ENCODE assay signal across 7 cellular contexts in genomic region chr16:48354385-48354784, GRCh38. TPM values are rescaled to one million over a fixed set of nuclear protein-coding genes. Genes with fewer than 3 reads are reported as not detected.
DNase-seq lines count a peak whose midpoint lies in the region; FAIRE-seq and TF ChIP-seq lines count a peak whose summit lies in the region.
"Not testable (repeated sequence)": the region's sequence is repeated elsewhere in the genome, so short reads cannot be mapped to it uniquely, and the experiment has no call there.

No MANE protein-coding gene starts in this region.

- peaks cover 12% of the 10 kb centered on the region for H3K79me2 ChIP-seq in endothelial cell of umbilical vein (ENCODE audit: control insufficient read depth, insufficient read depth, low read length)

- FAIRE-seq in endothelial cell of umbilical vein (lab: Jason Lieb, UNC): not testable (repeated sequence)

- H3K36me3 Mint-ChIP-seq in T-helper 2 cell treated with Interferon-gamma antibody and Interleukin-4, amounts not matched to agents 5 μg/mL and 100 μg/mL, for 36 hours (ENCODE audit: low read depth): peaks cover 31% of the 10 kb centered on the region
- peaks cover 46% of the 10 kb centered on the region for H3K36me3 Mint-ChIP-seq in activated CD4-positive, alpha-beta memory T cell treated with anti-CD3 and anti-CD28 coated beads, Interleukin-2, amount 10 ng/mL, durations not matched to agents 7 days and 5 days (ENCODE audit: low read depth)
- H3K36me3 Mint-ChIP-seq in activated T-helper 1 cell treated with anti-CD3 and anti-CD28 coated beads, Interleukin-12 subunit alpha, Interleukin-12 subunit beta, Interleukin-2, Interleukin-4 antibody, amounts not matched to agents 30 ng/mL and 10 ng/mL and 1 ng/mL, durations not matched to agents 14 hours and 24 hours and 36 hours (ENCODE audit: low read depth): peaks cover 40% of the 10 kb centered on the region
- peaks cover 36% of the 10 kb centered on the region for H3K36me3 Mint-ChIP-seq in activated naive CD8-positive, alpha-beta T cell treated with anti-CD3 and anti-CD28 coated beads for 36 hours
- peaks cover 21% of the 10 kb centered on the region for H3K36me3 Mint-ChIP-seq in progenitor cell of endocrine pancreas (ENCODE audit: insufficient read depth)
- H3K36me3 Mint-ChIP-seq in stimulated activated naive CD8-positive, alpha-beta T cell treated with anti-CD3 and anti-CD28 coated beads, Interleukin-15, Interleukin-2, amounts not matched to agents 100 ng/mL and 50 ng/mL, for 24 hours (ENCODE audit: low read depth): peaks cover 64% of the 10 kb centered on the region

- POLR2A ChIA-PET in activated CD4-positive, alpha-beta memory T cell treated with anti-CD3 and anti-CD28 coated beads, Interleukin-2, amount 10 ng/mL, durations not matched to agents 7 days and 5 days (lab: Charles Lee): interaction anchor here (0.6 to 3.2 kb wide), 4 partner anchors 11 to 278 kb away, joined by 3 to 21 read pairs (median 6); no protein-coding TSS in a partner anchor
- POLR2A ChIA-PET in endothelial cell of umbilical vein (lab: Charles Lee): interaction anchor here (0.8 kb wide), 1 partner anchor 276 kb away, joined by 10 read pairs; no protein-coding TSS in a partner anchor

- not testable (repeated sequence) for H3K9me3 Mint-ChIP-seq in T-helper 2 cell treated with Interferon-gamma antibody and Interleukin-4, amounts not matched to agents 5 μg/mL and 100 μg/mL, for 36 hours; activated CD4-positive, alpha-beta memory T cell treated with anti-CD3 and anti-CD28 coated beads, Interleukin-2, amount 10 ng/mL, durations not matched to agents 7 days and 5 days; activated T-helper 1 cell treated with anti-CD3 and anti-CD28 coated beads, Interleukin-12 subunit alpha, Interleukin-12 subunit beta, Interleukin-2, Interleukin-4 antibody, amounts not matched to agents 30 ng/mL and 10 ng/mL and 1 ng/mL, durations not matched to agents 14 hours and 24 hours and 36 hours; activated naive CD8-positive, alpha-beta T cell treated with anti-CD3 and anti-CD28 coated beads for 36 hours; progenitor cell of endocrine pancreas (ENCODE audit: low read depth); stimulated activated naive CD8-positive, alpha-beta T cell treated with anti-CD3 and anti-CD28 coated beads, Interleukin-15, Interleukin-2, amounts not matched to agents 100 ng/mL and 50 ng/mL, for 24 hours

- H3K4me3 ChIP-seq in endothelial cell of umbilical vein (replicated peaks in 1 of 3; ENCODE audit: insufficient read depth in 1 of 3, low read depth in 1 of 3, low read length in 3 of 3): not testable (repeated sequence)

- not testable (repeated sequence) for H3K9me1 ChIP-seq in endothelial cell of umbilical vein (replicated peaks; ENCODE audit: control insufficient read depth, extremely low read depth, insufficient read depth, low read length)

- CTCF ChIA-PET in activated CD4-positive, alpha-beta memory T cell treated with anti-CD3 and anti-CD28 coated beads, Interleukin-2, amount 10 ng/mL, durations not matched to agents 7 days and 5 days (lab: Charles Lee): interaction anchor here (0.6 to 11.1 kb wide), 18 partner anchors 11 to 278 kb away, joined by 3 to 116 read pairs (median 4); no protein-coding TSS in a partner anchor
- CTCF ChIA-PET in endothelial cell of umbilical vein (lab: Charles Lee): interaction anchor here (0.7 to 7.8 kb wide), 12 partner anchors 10 to 275 kb away, joined by 3 to 131 read pairs (median 6); partner anchors contain the start of gene N4BP1

- dilution Hi-C loops in endothelial cell of umbilical vein (cut with MboI; ENCODE audit: extremely low pct_ligation_motif_present, low sequenced_read_pairs): not testable (repeated sequence)

- not testable (repeated sequence) for H3K27me3 ChIP-seq in endothelial cell of umbilical vein (ENCODE audit: control insufficient read depth in 2 of 2, insufficient read depth in 2 of 2, low read length in 2 of 2)

- not testable (repeated sequence) for H3K4me2 ChIP-seq in endothelial cell of umbilical vein (ENCODE audit: insufficient read depth, low read length)

- not testable (repeated sequence) for H3K4me1 ChIP-seq in endothelial cell of umbilical vein (ENCODE audit: control insufficient read depth, extremely low read depth, insufficient read depth, low read length)

- TSS peak; percentile 5 for BruUV-seq in endothelial cell of umbilical vein (replicated peaks; lab: Mats Ljungman, UMichigan)

- not testable (repeated sequence) for H3K36me3 ChIP-seq in endothelial cell of umbilical vein (ENCODE audit: control insufficient read depth in 2 of 2, extremely low read depth in 1 of 2, insufficient read depth in 2 of 2, low read length in 2 of 2)

- not testable (repeated sequence) for H3K9ac ChIP-seq in endothelial cell of umbilical vein (replicated peaks; ENCODE audit: extremely low read depth, insufficient read depth, low read length)

- not testable (repeated sequence) for H3K9me3 ChIP-seq in endothelial cell of umbilical vein (replicated peaks; ENCODE audit: control insufficient read depth, insufficient read depth, low read length)

- DNase-seq in T-helper 2 cell treated with Interferon-gamma antibody and Interleukin-4, amounts not matched to agents 5 μg/mL and 100 μg/mL, for 36 hours (ENCODE audit: low spot score): peak; percentile 13
- DNase-seq in activated CD4-positive, alpha-beta memory T cell treated with anti-CD3 and anti-CD28 coated beads, Interleukin-2, amount 10 ng/mL, durations not matched to agents 7 days and 5 days; activated T-helper 1 cell treated with anti-CD3 and anti-CD28 coated beads, Interleukin-12 subunit alpha, Interleukin-12 subunit beta, Interleukin-2, Interleukin-4 antibody, amounts not matched to agents 30 ng/mL and 10 ng/mL and 1 ng/mL, durations not matched to agents 14 hours and 24 hours and 36 hours (ENCODE audit: low spot score); endothelial cell of umbilical vein (ENCODE audit: low read depth, low spot score); progenitor cell of endocrine pancreas (ENCODE audit: low spot score, unreplicated experiment): not testable (repeated sequence)
- peak; percentile 18 for DNase-seq in activated naive CD8-positive, alpha-beta T cell treated with anti-CD3 and anti-CD28 coated beads for 36 hours

- H4K20me1 ChIP-seq in endothelial cell of umbilical vein (replicated peaks; ENCODE audit: control insufficient read depth, extremely low read depth, insufficient read depth, low read length): not testable (repeated sequence)

- not testable (repeated sequence) for TF ChIP-seq POLR2A in endothelial cell of umbilical vein (IDR thresholded peaks at IDR 0.05; ENCODE audit: low read depth, low read length)

- H3K27ac ChIP-seq in endothelial cell of umbilical vein (ENCODE audit: insufficient read depth, low read depth, low read length): not testable (repeated sequence)

- not testable (repeated sequence) for TF ChIP-seq CTCF in endothelial cell of umbilical vein (IDR thresholded peaks at IDR 0.05; ENCODE audit: extremely low read depth in 1 of 2, insufficient read depth in 1 of 2, low read depth in 1 of 2, low read length in 2 of 2); progenitor cell of endocrine pancreas (IDR thresholded peaks at IDR 0.05; ENCODE audit: unreplicated experiment)

- intact Hi-C loops in activated T-helper 1 cell treated with anti-CD3 and anti-CD28 coated beads, Interleukin-12 subunit alpha, Interleukin-12 subunit beta, Interleukin-2, Interleukin-4 antibody, amounts not matched to agents 30 ng/mL and 10 ng/mL and 1 ng/mL, durations not matched to agents 14 hours and 24 hours and 36 hours (cut with micrococcal nuclease): loop anchor here (1.0 to 5.0 kb wide), 3 partner anchors 33 to 203 kb away; partner anchors contain the start of gene SIAH1
- intact Hi-C loops in endothelial cell of umbilical vein (cut with micrococcal nuclease): not testable (repeated sequence)

- not testable (repeated sequence) for H3K27me3 Mint-ChIP-seq in T-helper 2 cell treated with Interferon-gamma antibody and Interleukin-4, amounts not matched to agents 5 μg/mL and 100 μg/mL, for 36 hours (ENCODE audit: low read depth); activated CD4-positive, alpha-beta memory T cell treated with anti-CD3 and anti-CD28 coated beads, Interleukin-2, amount 10 ng/mL, durations not matched to agents 7 days and 5 days; activated T-helper 1 cell treated with anti-CD3 and anti-CD28 coated beads, Interleukin-12 subunit alpha, Interleukin-12 subunit beta, Interleukin-2, Interleukin-4 antibody, amounts not matched to agents 30 ng/mL and 10 ng/mL and 1 ng/mL, durations not matched to agents 14 hours and 24 hours and 36 hours (ENCODE audit: insufficient read depth); activated naive CD8-positive, alpha-beta T cell treated with anti-CD3 and anti-CD28 coated beads for 36 hours; progenitor cell of endocrine pancreas; stimulated activated naive CD8-positive, alpha-beta T cell treated with anti-CD3 and anti-CD28 coated beads, Interleukin-15, Interleukin-2, amounts not matched to agents 100 ng/mL and 50 ng/mL, for 24 hours

- H3K27ac Mint-ChIP-seq in T-helper 2 cell treated with Interferon-gamma antibody and Interleukin-4, amounts not matched to agents 5 μg/mL and 100 μg/mL, for 36 hours: not testable (repeated sequence)
- H3K27ac Mint-ChIP-seq in activated CD4-positive, alpha-beta memory T cell treated with anti-CD3 and anti-CD28 coated beads, Interleukin-2, amount 10 ng/mL, durations not matched to agents 7 days and 5 days: peak overlapping the region; percentile 12
- peak overlapping the region; percentile 61 for H3K27ac Mint-ChIP-seq in activated T-helper 1 cell treated with anti-CD3 and anti-CD28 coated beads, Interleukin-12 subunit alpha, Interleukin-12 subunit beta, Interleukin-2, Interleukin-4 antibody, amounts not matched to agents 30 ng/mL and 10 ng/mL and 1 ng/mL, durations not matched to agents 14 hours and 24 hours and 36 hours
- H3K27ac Mint-ChIP-seq in activated naive CD8-positive, alpha-beta T cell treated with anti-CD3 and anti-CD28 coated beads for 36 hours: peak overlapping the region; percentile 71
- peak overlapping the region; percentile 67 for H3K27ac Mint-ChIP-seq in progenitor cell of endocrine pancreas
- peak overlapping the region; percentile 81 for H3K27ac Mint-ChIP-seq in stimulated activated naive CD8-positive, alpha-beta T cell treated with anti-CD3 and anti-CD28 coated beads, Interleukin-15, Interleukin-2, amounts not matched to agents 100 ng/mL and 50 ng/mL, for 24 hours

- H2AFZ ChIP-seq in endothelial cell of umbilical vein (ENCODE audit: low read depth, low read length): not testable (repeated sequence)

- peaks cover 13% of the 10 kb centered on the region for H3K4me1 Mint-ChIP-seq in T-helper 2 cell treated with Interferon-gamma antibody and Interleukin-4, amounts not matched to agents 5 μg/mL and 100 μg/mL, for 36 hours (ENCODE audit: low read depth)
- H3K4me1 Mint-ChIP-seq in activated CD4-positive, alpha-beta memory T cell treated with anti-CD3 and anti-CD28 coated beads, Interleukin-2, amount 10 ng/mL, durations not matched to agents 7 days and 5 days: peaks cover 13% of the 10 kb centered on the region
- peaks cover 15% of the 10 kb centered on the region for H3K4me1 Mint-ChIP-seq in activated T-helper 1 cell treated with anti-CD3 and anti-CD28 coated beads, Interleukin-12 subunit alpha, Interleukin-12 subunit beta, Interleukin-2, Interleukin-4 antibody, amounts not matched to agents 30 ng/mL and 10 ng/mL and 1 ng/mL, durations not matched to agents 14 hours and 24 hours and 36 hours (ENCODE audit: low read depth)
- peaks cover 21% of the 10 kb centered on the region for H3K4me1 Mint-ChIP-seq in activated naive CD8-positive, alpha-beta T cell treated with anti-CD3 and anti-CD28 coated beads for 36 hours
- not testable (repeated sequence) for H3K4me1 Mint-ChIP-seq in progenitor cell of endocrine pancreas (ENCODE audit: low read depth)
- peaks cover 41% of the 10 kb centered on the region for H3K4me1 Mint-ChIP-seq in stimulated activated naive CD8-positive, alpha-beta T cell treated with anti-CD3 and anti-CD28 coated beads, Interleukin-15, Interleukin-2, amounts not matched to agents 100 ng/mL and 50 ng/mL, for 24 hours (ENCODE audit: low read depth)

- not testable (repeated sequence) for H3K4me3 Mint-ChIP-seq in T-helper 2 cell treated with Interferon-gamma antibody and Interleukin-4, amounts not matched to agents 5 μg/mL and 100 μg/mL, for 36 hours; activated CD4-positive, alpha-beta memory T cell treated with anti-CD3 and anti-CD28 coated beads, Interleukin-2, amount 10 ng/mL, durations not matched to agents 7 days and 5 days; activated T-helper 1 cell treated with anti-CD3 and anti-CD28 coated beads, Interleukin-12 subunit alpha, Interleukin-12 subunit beta, Interleukin-2, Interleukin-4 antibody, amounts not matched to agents 30 ng/mL and 10 ng/mL and 1 ng/mL, durations not matched to agents 14 hours and 24 hours and 36 hours; activated naive CD8-positive, alpha-beta T cell treated with anti-CD3 and anti-CD28 coated beads for 36 hours; progenitor cell of endocrine pancreas (ENCODE audit: low read depth); stimulated activated naive CD8-positive, alpha-beta T cell treated with anti-CD3 and anti-CD28 coated beads, Interleukin-15, Interleukin-2, amounts not matched to agents 100 ng/mL and 50 ng/mL, for 24 hours

RNA-seq across cellular contexts. Expression of gene SIAH1, which starts 30.8 kb away (rescaled TPM):
- total RNA-seq in activated CD4-positive, alpha-beta memory T cell treated with anti-CD3 and anti-CD28 coated beads, Interleukin-2, amount 10 ng/mL, durations not matched to agents 7 days and 5 days: 10 to 100 TPM; 16.1 to 16.5 TPM
- 15.6 and 16.8 TPM in 2 replicates for total RNA-seq in activated T-helper 1 cell treated with anti-CD3 and anti-CD28 coated beads, Interleukin-12 subunit alpha, Interleukin-12 subunit beta, Interleukin-2, Interleukin-4 antibody, amounts not matched to agents 30 ng/mL and 10 ng/mL and 1 ng/mL, durations not matched to agents 14 hours and 24 hours and 36 hours
- total RNA-seq in activated naive CD8-positive, alpha-beta T cell treated with anti-CD3 and anti-CD28 coated beads for 36 hours: 10 to 100 TPM; 16.2 to 18.3 TPM
- total RNA-seq in endothelial cell of umbilical vein (19.9 and 21.3 TPM in 2 replicates), progenitor cell of endocrine pancreas (38.3 and 40.5 TPM in 2 replicates)
- polyA plus RNA-seq in endothelial cell of umbilical vein: 12.1 and 14.4 TPM in 2 replicates
- polyA plus RNA-seq in endothelial cell of umbilical vein (2011; cell fraction: cytosol; rRNA removed): 15.2 and 16.2 TPM in 2 replicates
- 25.9 and 27.0 TPM in 2 replicates for polyA plus RNA-seq in endothelial cell of umbilical vein (2011; cell fraction: nucleus; rRNA removed)
- polyA plus RNA-seq in endothelial cell of umbilical vein (2012): 15.4 and 17.7 TPM in 2 replicates
- polyA minus RNA-seq in endothelial cell of umbilical vein: 28.6 TPM in 2 replicates
- polyA minus RNA-seq in endothelial cell of umbilical vein (2011; cell fraction: cytosol; rRNA and poly(A)+ RNA removed): 15.7 TPM
- polyA minus RNA-seq in endothelial cell of umbilical vein (2011; cell fraction: nucleus; rRNA and poly(A)+ RNA removed): 34.4 and 41.8 TPM in 2 replicates
